In the genomic region with DNA sequence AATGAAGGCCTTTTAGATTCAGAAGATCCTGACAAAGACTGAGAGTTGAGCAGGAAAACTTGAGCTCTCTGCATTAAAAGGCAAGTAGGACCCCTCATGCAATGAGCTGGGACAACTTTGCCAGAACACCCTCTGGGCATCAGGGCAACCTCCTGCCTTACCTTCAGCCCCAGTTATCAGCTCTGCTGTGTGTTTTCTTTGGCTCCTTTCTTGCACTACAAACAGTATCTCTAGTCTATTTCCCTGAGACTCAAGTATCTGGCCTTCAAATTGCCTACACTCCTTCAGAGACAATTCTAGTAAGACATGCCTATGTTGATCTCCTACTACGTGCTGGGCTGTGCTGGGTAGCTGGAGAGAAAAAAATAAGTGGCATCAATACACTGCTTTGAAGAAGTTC, we compare ENCODE assay signal across 27 cellular contexts.
"Had no signal": no experiment of that assay in that cellular context is flagged by ENCODE, and none has a peak within 500 bp of the region (broad histone marks: within the 10 kb centered on the region; RNA-seq: fewer than 3 reads in every experiment).

No MANE protein-coding gene starts in this region.

- H3K9me3 ChIP-seq: stomach, suprapubic skin, testis, thoracic aorta, thyroid gland, tibial artery, tibial nerve, transverse colon, upper lobe of left lung, upper lobe of right lung, uterus, vagina had no signal

- H3K4me1 ChIP-seq: stomach, thyroid gland, tibial artery, tibial nerve, transverse colon, upper lobe of left lung, upper lobe of right lung, uterus, vagina had no signal

- H3K36me3 ChIP-seq: stomach, suprapubic skin, thoracic aorta, thyroid gland, tibial artery, tibial nerve, transverse colon, upper lobe of left lung, upper lobe of right lung, uterus, vagina had no signal

- H3K27me3 ChIP-seq: stomach, suprapubic skin, testis, thyroid gland, tibial artery, transverse colon, upper lobe of left lung, upper lobe of right lung, uterus, vagina had no signal

- DNase-seq: stimulated activated CD4-positive, alpha-beta T cell treated with anti-CD3 and anti-CD28 coated beads, Interleukin-2, amount 100 ng/mL, for 48 hours; stimulated activated CD4-positive, alpha-beta T cell treated with anti-CD3 and anti-CD28 coated beads, Interleukin-4, amount 100 ng/mL, for 1 hour; stimulated activated CD4-positive, alpha-beta T cell treated with anti-CD3 and anti-CD28 coated beads, Interleukin-4, amount 100 ng/mL, for 24 hours; stimulated activated CD4-positive, alpha-beta T cell treated with anti-CD3 and anti-CD28 coated beads, Interleukin-4, amount 100 ng/mL, for 4 hours; stimulated activated CD8-positive, alpha-beta memory T cell treated with anti-CD3 and anti-CD28 coated beads, Interleukin-4, amount 100 ng/mL, for 48 hours; stimulated activated naive B cell treated with anti-CD40 and anti-IgM and Interleukin-4, amounts not matched to agents 10 μg/mL and 1 μg/mL and 100 μg/mL, for 72 hours; stimulated activated naive CD4-positive, alpha-beta T cell; stimulated activated naive CD4-positive, alpha-beta T cell treated with Interleukin-2 at 50 U/mL for 16 hours; stimulated activated naive CD8-positive, alpha-beta T cell treated with anti-CD3 and anti-CD28 coated beads, Interleukin-15, amount 100 ng/mL, for 72 hours; stimulated activated naive CD8-positive, alpha-beta T cell treated with anti-CD3 and anti-CD28 coated beads, Interleukin-15, Interleukin-2, amounts not matched to agents 100 U/mL and 50 U/mL, for 24 hours; stomach; substantia nigra; testis; thyroid gland; tibial artery; transverse colon; trophoblast cell; upper lobe of left lung; upper lobe of right lung; uterus had no signal

- FAIRE-seq: urothelium cell line had no signal

- ATAC-seq: stimulated activated effector memory CD8-positive, alpha-beta T cell treated with anti-CD3 and anti-CD28 coated beads, Interleukin-12 subunit alpha, Interleukin-12 subunit beta, amount 100 ng/mL, for 72 hours; stimulated activated memory B cell treated with anti-CD40 and anti-IgM and Interleukin-4, amounts not matched to agents 10 μg/mL and 1 μg/mL and 100 μg/mL, for 72 hours; stimulated activated naive B cell treated with anti-CD40 and anti-IgM and Interleukin-4, amounts not matched to agents 10 μg/mL and 1 μg/mL and 100 μg/mL, for 72 hours; stimulated activated naive CD8-positive, alpha-beta T cell treated with anti-CD3 and anti-CD28 coated beads, Interleukin-15, amount 100 ng/mL, for 72 hours; stimulated activated naive CD8-positive, alpha-beta T cell treated with anti-CD3 and anti-CD28 coated beads, Interleukin-15, Interleukin-2, amounts not matched to agents 100 U/mL and 50 U/mL, for 24 hours; upper lobe of right lung had no signal

- H3K4me3 ChIP-seq: stomach, suprapubic skin, testis, thoracic aorta, thyroid gland, tibial artery, tibial nerve, transverse colon, upper lobe of left lung, upper lobe of right lung, uterus, vagina had no signal

- H3K27ac ChIP-seq: stomach, suprapubic skin, testis, thoracic aorta, thyroid gland, tibial artery, tibial nerve, transverse colon, upper lobe of left lung, upper lobe of right lung, uterus, vagina had no signal
